ENCODE assay signal across 15 cellular contexts in the genomic region with DNA sequence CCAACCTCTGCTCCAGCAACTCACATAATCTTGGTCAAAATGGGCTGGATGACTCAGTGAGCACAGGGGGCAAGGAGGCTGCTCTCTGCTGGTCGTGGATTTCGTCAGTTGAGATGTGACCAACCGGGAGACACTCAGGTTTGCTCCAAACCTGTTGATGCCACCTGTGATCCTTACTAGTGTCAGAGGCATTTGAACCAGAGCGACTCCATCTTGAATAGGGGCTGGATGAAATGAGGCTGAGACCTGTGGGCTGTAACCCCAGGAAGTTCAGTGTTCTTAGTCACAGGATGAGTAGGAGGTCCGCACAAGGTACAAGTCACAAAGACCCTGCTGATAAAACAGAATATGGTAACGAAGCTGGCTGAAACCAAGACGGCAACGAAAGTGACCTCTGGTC. TPM values are rescaled to one million over a fixed set of nuclear protein-coding genes. Genes with fewer than 3 reads are reported as not detected.
"Had no signal": no experiment of that assay in that cellular context is flagged by ENCODE, and none has a peak within 500 bp of the region (broad histone marks: within the 10 kb centered on the region; RNA-seq: fewer than 3 reads in every experiment).

No MANE protein-coding gene starts in this region.

- H3K36me3 Mint-ChIP-seq: immature natural killer cell; mesothelial cell of epicardium; natural killer cell treated with Interleukin-12 subunit alpha and Interleukin-12 subunit beta and Interleukin-15 and Interleukin-18, amount 100 ng/mL, for 72 hours; neural progenitor cell had no signal

- H3K4me1 Mint-ChIP-seq: immature natural killer cell, mesothelial cell of epicardium had no signal

- H3K9me3 Mint-ChIP-seq: immature natural killer cell; mesothelial cell of epicardium; natural killer cell treated with Interleukin-12 subunit alpha and Interleukin-12 subunit beta and Interleukin-15 and Interleukin-18, amount 100 ng/mL, for 72 hours; neural progenitor cell had no signal

- H3K27ac Mint-ChIP-seq: immature natural killer cell; mesothelial cell of epicardium; natural killer cell treated with Interleukin-12 subunit alpha and Interleukin-12 subunit beta and Interleukin-15 and Interleukin-18, amount 100 ng/mL, for 72 hours; neural progenitor cell; progenitor cell of endocrine pancreas had no signal

- DNase-seq: colonic mucosa; dorsolateral prefrontal cortex; effector memory CD4-positive, alpha-beta T cell; gastrocnemius medialis; immature natural killer cell; nucleus accumbens; pancreas; small intestine; stimulated activated CD4-positive, alpha-beta T cell treated with anti-CD3 and anti-CD28 coated beads, Interleukin-12 subunit alpha, Interleukin-12 subunit beta, amount 100 ng/mL, for 4 hours; stimulated activated naive CD4-positive, alpha-beta T cell treated with Interleukin-2 at 50 U/mL for 16 hours; trophoblast cell had no signal

- H3K4me3 Mint-ChIP-seq: immature natural killer cell; mesothelial cell of epicardium; natural killer cell treated with Interleukin-12 subunit alpha and Interleukin-12 subunit beta and Interleukin-15 and Interleukin-18, amount 100 ng/mL, for 72 hours; neural progenitor cell had no signal

RNA-seq across cellular contexts. Expression of gene FAM20C, which starts 56.4 kb away (rescaled TPM):
- polyA plus RNA-seq: immature natural killer cell had no signal
